Comparison of ENCODE assay signal across 8 cellular contexts in genomic region chr12:25276199-25276937, GRCh38. TPM values are rescaled to one million over a fixed set of nuclear protein-coding genes. Genes with fewer than 3 reads are reported as not detected.
DNase-seq lines count a peak whose midpoint lies in the region; ATAC-seq and TF ChIP-seq lines count a peak whose summit lies in the region.

No MANE protein-coding gene starts in this region.

- H3K4me1 ChIP-seq in thyroid gland, result peaks cover 4 to 10% of the 10 kb centered on the region in 2 donors

- no peak for TF ChIP-seq CTCF in mesothelial cell of epicardium (IDR thresholded peaks at IDR 0.05; ENCODE audit: unreplicated experiment)
- TF ChIP-seq CTCF in thyroid gland (IDR thresholded peaks at IDR 0.05), result no peak

- peaks cover 13% of the 10 kb centered on the region for H3K4me1 Mint-ChIP-seq in mesothelial cell of epicardium

- no peaks in the 10 kb centered on the region for H3K27me3 Mint-ChIP-seq in mesothelial cell of epicardium (ENCODE audit: low read depth)

- 71 to 80% methylated on average over 4 of the region's 4 CpGs for WGBS in thyroid gland, 2 donors

- peak overlapping the region; percentile 24 to 50 for H3K27ac Mint-ChIP-seq in activated naive CD4-positive, alpha-beta T cell treated with anti-CD3 and anti-CD28 coated beads, Interleukin-2, amount 50 U/mL, for 72 hours
- peak overlapping the region; percentile 40 for H3K27ac Mint-ChIP-seq in mesothelial cell of epicardium

- peak overlapping the region in 1 of 3 donors; percentile 44 for H3K27ac ChIP-seq in thyroid gland

- H3K36me3 ChIP-seq in thyroid gland, result no peaks in the 10 kb centered on the region

- no peak for TF ChIP-seq POLR2A in thyroid gland (IDR thresholded peaks at IDR 0.05)

- H3K9me3 Mint-ChIP-seq in activated naive CD4-positive, alpha-beta T cell treated with anti-CD3 and anti-CD28 coated beads, Interleukin-2, amount 50 U/mL, for 72 hours, result peaks cover 0 to 9% of the 10 kb centered on the region in 2 donors
- no peaks in the 10 kb centered on the region for H3K9me3 Mint-ChIP-seq in mesothelial cell of epicardium

- DNase-seq in activated gamma-delta T cell treated with Interleukin-2 at 50 U/mL for 16 hours, result peak; percentile 16
- DNase-seq in activated gamma-delta T cell (lab: John Stamatoyannopoulos, UW), result no peak
- peak; percentile 68 for DNase-seq in NCI-H82 (lab: John Stamatoyannopoulos, UW)
- DNase-seq in activated naive CD4-positive, alpha-beta T cell treated with anti-CD3 and anti-CD28 coated beads, Interleukin-2, amount 50 U/mL, for 72 hours (ENCODE audit: low spot score in 2 of 2), result peak in 1 of 2 donors; percentile 62
- DNase-seq in mesothelial cell of epicardium (ENCODE audit: low spot score in 2 of 2, unreplicated experiment in 2 of 2), result peak in 1 of 2 experiments; percentile 48
- peak; percentile 67 to 70 for DNase-seq in thyroid gland
- no peak for DNase-seq in DMS114 treated with DMSO at 0.1 percent for 48 hours (lab: John Stamatoyannopoulos, UW; ENCODE audit: unreplicated experiment)

- H3K9me3 ChIP-seq in thyroid gland, result no peaks in the 10 kb centered on the region

- no peaks in the 10 kb centered on the region for H3K27me3 ChIP-seq in thyroid gland

- intact Hi-C loops in thyroid gland (cut with DNase I), result no loop called here

- peak; percentile 88 to 96 for ATAC-seq in activated naive CD4-positive, alpha-beta T cell treated with anti-CD3 and anti-CD28 coated beads, Interleukin-2, amount 50 U/mL, for 72 hours
- ATAC-seq in GM18520 (IDR thresholded peaks at IDR 0.05; ENCODE audit: unreplicated experiment), result no peak

- H3K4me3 Mint-ChIP-seq in mesothelial cell of epicardium, result no peak overlapping the region

- peaks cover 0 to 6% of the 10 kb centered on the region in 2 donors for H3K36me3 Mint-ChIP-seq in activated naive CD4-positive, alpha-beta T cell treated with anti-CD3 and anti-CD28 coated beads, Interleukin-2, amount 50 U/mL, for 72 hours
- H3K36me3 Mint-ChIP-seq in mesothelial cell of epicardium, result no peaks in the 10 kb centered on the region

- no peak overlapping the region for H3K4me3 ChIP-seq in thyroid gland (replicated peaks in 1 of 3)

RNA-seq across cellular contexts. Expression of gene KRAS, which starts 25.6 kb away (rescaled TPM):
- total RNA-seq in activated naive CD4-positive, alpha-beta T cell treated with anti-CD3 and anti-CD28 coated beads, Interleukin-2, amount 50 U/mL, for 72 hours, result 10 to 100 TPM; 18.6 to 20.2 TPM
- total RNA-seq in mesothelial cell of epicardium (34.4 to 38.2 TPM (median 37.9 TPM) in 3 replicates), thyroid gland (10 to 100 TPM; 17.3 to 25.7 (median 22.3) TPM)

Comparison
In these comparisons a context has a peak if more than half of its experiments do, and no peak if none do; other contexts are left out.
1. DNase-seq: peak in activated gamma-delta T cell treated with Interleukin-2 at 50 U/mL for 16 hours (single experiment), NCI-H82 (single experiment) and thyroid gland (2 of 2); none in activated gamma-delta T cell (single experiment) and DMS114 treated with DMSO at 0.1 percent for 48 hours (single experiment).